ENCODE assay signal across 15 cellular contexts in genomic region chr5:59517926-59518585, GRCh38.
A peak's percentile ranks its signal among the peaks of the same experiment; 100 is the strongest.
DNase-seq lines count a peak whose midpoint lies in the region; ATAC-seq and TF ChIP-seq lines count a peak whose summit lies in the region.
"Had no signal": no experiment of that assay in that cellular context is flagged by ENCODE, and none has a peak within 500 bp of the region (broad histone marks: within the 10 kb centered on the region; RNA-seq: fewer than 3 reads in every experiment).

No MANE protein-coding gene starts in this region.

- intact Hi-C loops in mucosa of descending colon (cut with DNase I, micrococcal nuclease), result no loop called here

- H3K27me3 Mint-ChIP-seq in chondrocyte (ENCODE audit: low read depth), result no peaks in the 10 kb centered on the region

- DNase-seq in AG10803 (ENCODE audit: low read depth), result peak; percentile 73
- DNase-seq in M059J (ENCODE audit: low read depth), result peak; percentile 83
- DNase-seq in chondrocyte (ENCODE audit: low spot score), result no peak
- no peak for DNase-seq in mucosa of descending colon
- no peak for DNase-seq in stimulated activated CD4-positive, alpha-beta T cell treated with anti-CD3 and anti-CD28 coated beads, Interleukin-4, amount 100 ng/mL, for 24 hours
- no peak for DNase-seq in NCI-H526 treated with DMSO at 0.1 percent for 48 hours (lab: John Stamatoyannopoulos, UW)
- DNase-seq: effector memory CD4-positive, alpha-beta T cell; NCI-H1048; NCI-H526; SHP77 treated with DMSO at 0.1 percent for 48 hours; stimulated activated CD4-positive, alpha-beta T cell treated with anti-CD3 and anti-CD28 coated beads, Interleukin-2, amount 100 ng/mL, for 48 hours; stimulated activated naive CD4-positive, alpha-beta T cell had no signal

- H3K9me3 ChIP-seq in mucosa of descending colon, result no peaks in the 10 kb centered on the region

- H3K4me3 ChIP-seq in AG10803 (ENCODE audit: low read length), result no peak overlapping the region
- H3K4me3 ChIP-seq in mucosa of descending colon, result no peak overlapping the region

- H3K36me3 Mint-ChIP-seq in chondrocyte (ENCODE audit: low read depth), result no peaks in the 10 kb centered on the region

- TF ChIP-seq CTCF in AG10803 (conservative IDR thresholded peaks at IDR 0.05; ENCODE audit: low read length) (no peak), chondrocyte (IDR thresholded peaks at IDR 0.05) (no peak), mucosa of descending colon (IDR thresholded peaks at IDR 0.05) (no peak)

- ATAC-seq in mucosa of descending colon (peak; percentile 43), GM21367 (IDR thresholded peaks at IDR 0.05; ENCODE audit: unreplicated experiment) (no peak), HG03354 (IDR thresholded peaks at IDR 0.05; ENCODE audit: poor library complexity, severe bottlenecking, unreplicated experiment) (no peak)

- no peaks in the 10 kb centered on the region for H3K4me1 ChIP-seq in mucosa of descending colon (ENCODE audit: low read depth)

- H3K36me3 ChIP-seq in mucosa of descending colon (ENCODE audit: low read depth), result no peaks in the 10 kb centered on the region

- peak overlapping the region; percentile 81 for H3K27ac Mint-ChIP-seq in chondrocyte (ENCODE audit: unreplicated experiment)
- H3K27ac Mint-ChIP-seq: mesothelial cell of epicardium had no signal

- peaks cover 12% of the 10 kb centered on the region for H3K4me1 Mint-ChIP-seq in chondrocyte (ENCODE audit: low read depth)

- H3K4me3 Mint-ChIP-seq in chondrocyte (ENCODE audit: unreplicated experiment), result no peak overlapping the region
- H3K4me3 Mint-ChIP-seq: mesothelial cell of epicardium had no signal

- no peaks in the 10 kb centered on the region for H3K9me3 Mint-ChIP-seq in chondrocyte (ENCODE audit: low read depth)

Comparison
In these comparisons a context has a peak if more than half of its experiments do, and no peak if none do; other contexts are left out.
1. DNase-seq: peak in AG10803 (single experiment) and M059J (single experiment); none in chondrocyte (single experiment), mucosa of descending colon (0 of 3), stimulated activated CD4-positive, alpha-beta T cell treated with anti-CD3 and anti-CD28 coated beads, Interleukin-4, amount 100 ng/mL, for 24 hours (single experiment) and NCI-H526 treated with DMSO at 0.1 percent for 48 hours (single experiment).